Comparison of ENCODE assay signal across 25 cellular contexts in genomic region chr7:92624298-92624996, GRCh38. TPM values are rescaled to one million over a fixed set of nuclear protein-coding genes. Genes with fewer than 3 reads are reported as not detected.
DNase-seq lines count a peak whose midpoint lies in the region; ATAC-seq and TF ChIP-seq lines count a peak whose summit lies in the region.
"Had no signal": no experiment of that assay in that cellular context is flagged by ENCODE, and none has a peak within 500 bp of the region (broad histone marks: within the 10 kb centered on the region; RNA-seq: fewer than 3 reads in every experiment).

No MANE protein-coding gene starts in this region.

- H3K27ac ChIP-seq in cardiac muscle cell (peak overlapping the region; percentile 87), heart left ventricle (no peak overlapping the region)
- H3K27ac ChIP-seq: esophagus muscularis mucosa, gastroesophageal sphincter, lower lobe of right lung, transverse colon had no signal

- peaks cover 30% of the 10 kb centered on the region for H3K4me1 ChIP-seq in cardiac muscle cell (ENCODE audit: low read depth)
- H3K4me1 ChIP-seq in heart left ventricle: peaks cover 0 to 36% (median 8%) of the 10 kb centered on the region in 12 donors

- H3K36me3 Mint-ChIP-seq in activated naive CD8-positive, alpha-beta T cell treated with anti-CD3 and anti-CD28 coated beads, Interleukin-2, amount 50 U/mL, for 24 hours (ENCODE audit: low read depth): peaks cover 73% of the 10 kb centered on the region
- peaks cover 94% of the 10 kb centered on the region for H3K36me3 Mint-ChIP-seq in stimulated activated effector memory CD8-positive, alpha-beta T cell treated with anti-CD3 and anti-CD28 coated beads, Interleukin-12 subunit alpha, Interleukin-12 subunit beta, amount 100 ng/mL, for 72 hours
- H3K36me3 Mint-ChIP-seq: WTC11 had no signal

- H3K27ac Mint-ChIP-seq in activated naive CD8-positive, alpha-beta T cell treated with anti-CD3 and anti-CD28 coated beads, Interleukin-2, amount 50 U/mL, for 24 hours: peak overlapping the region; percentile 88
- peak overlapping the region; percentile 89 for H3K27ac Mint-ChIP-seq in stimulated activated effector memory CD8-positive, alpha-beta T cell treated with anti-CD3 and anti-CD28 coated beads, Interleukin-12 subunit alpha, Interleukin-12 subunit beta, amount 100 ng/mL, for 72 hours
- H3K27ac Mint-ChIP-seq: WTC11 had no signal

- no peaks in the 10 kb centered on the region for H3K36me3 ChIP-seq in cardiac muscle cell
- peaks cover 0 to 5% (median 0%) of the 10 kb centered on the region in 9 donors for H3K36me3 ChIP-seq in heart left ventricle
- H3K36me3 ChIP-seq: esophagus muscularis mucosa, gastroesophageal sphincter, lower lobe of right lung, transverse colon had no signal

- no peak for TF ChIP-seq CTCF in cardiac muscle cell (IDR thresholded peaks at IDR 0.05; ENCODE audit: low read depth, low read length)
- no peak for TF ChIP-seq CTCF in heart left ventricle (IDR thresholded peaks at IDR 0.05)
- TF ChIP-seq CTCF in omental fat pad (IDR thresholded peaks at IDR 0.05): no peak

- peaks cover 86% of the 10 kb centered on the region for H3K4me1 Mint-ChIP-seq in activated naive CD8-positive, alpha-beta T cell treated with anti-CD3 and anti-CD28 coated beads, Interleukin-2, amount 50 U/mL, for 24 hours
- H3K4me1 Mint-ChIP-seq in stimulated activated effector memory CD8-positive, alpha-beta T cell treated with anti-CD3 and anti-CD28 coated beads, Interleukin-12 subunit alpha, Interleukin-12 subunit beta, amount 100 ng/mL, for 72 hours: peaks cover 77% of the 10 kb centered on the region

- H3K4me3 Mint-ChIP-seq in activated naive CD8-positive, alpha-beta T cell treated with anti-CD3 and anti-CD28 coated beads, Interleukin-2, amount 50 U/mL, for 24 hours: no peak overlapping the region
- no peak overlapping the region for H3K4me3 Mint-ChIP-seq in stimulated activated effector memory CD8-positive, alpha-beta T cell treated with anti-CD3 and anti-CD28 coated beads, Interleukin-12 subunit alpha, Interleukin-12 subunit beta, amount 100 ng/mL, for 72 hours
- H3K4me3 Mint-ChIP-seq: WTC11 had no signal

- ATAC-seq in heart left ventricle: no peak
- ATAC-seq in SK-N-SH treated with all-trans-retinoic acid at 6 μM for 48 hours: no peak
- ATAC-seq in activated naive CD8-positive, alpha-beta T cell treated with anti-CD3 and anti-CD28 coated beads, Interleukin-2, amount 50 U/mL, for 24 hours: no peak
- ATAC-seq in stimulated activated effector memory CD8-positive, alpha-beta T cell treated with anti-CD3 and anti-CD28 coated beads, Interleukin-12 subunit alpha, Interleukin-12 subunit beta, amount 100 ng/mL, for 72 hours: no peak
- no peak for ATAC-seq in omental fat pad (ENCODE audit: low FRiP score)
- ATAC-seq: gastroesophageal sphincter, lower lobe of right lung, WTC11 had no signal

- no peak overlapping the region for H3K4me3 ChIP-seq in cardiac muscle cell
- no peak overlapping the region for H3K4me3 ChIP-seq in heart left ventricle
- H3K4me3 ChIP-seq: esophagus muscularis mucosa, gastroesophageal sphincter, lower lobe of right lung, SJSA1, transverse colon had no signal

- no peaks in the 10 kb centered on the region for H3K27me3 Mint-ChIP-seq in activated naive CD8-positive, alpha-beta T cell treated with anti-CD3 and anti-CD28 coated beads, Interleukin-2, amount 50 U/mL, for 24 hours

- DNase-seq in cardiac muscle cell (ENCODE audit: low read depth in 1 of 2, low spot score in 1 of 2) (no peak), heart left ventricle (no peak), omental fat pad (ENCODE audit: low spot score) (no peak), DMS114 treated with DMSO at 0.1 percent for 48 hours (lab: John Stamatoyannopoulos, UW; ENCODE audit: unreplicated experiment) (no peak), MV-4-11 (lab: John Stamatoyannopoulos, UW) (no peak)
- DNase-seq in activated naive CD8-positive, alpha-beta T cell treated with anti-CD3 and anti-CD28 coated beads, Interleukin-2, amount 50 U/mL, for 24 hours: no peak
- DNase-seq in stimulated activated effector memory CD8-positive, alpha-beta T cell treated with anti-CD3 and anti-CD28 coated beads, Interleukin-12 subunit alpha, Interleukin-12 subunit beta, amount 100 ng/mL, for 72 hours (ENCODE audit: low spot score in 2 of 2): no peak
- DNase-seq: DMS 273 treated with DMSO at 0.1 percent for 48 hours; effector CD4-positive, alpha-beta T cell; HCEC 1CT; kidney; lower lobe of right lung; MM.1S; NCI-H1436; NCI-H2107; small intestine; stimulated activated CD4-positive, alpha-beta T cell treated with anti-CD3 and anti-CD28 coated beads, Interleukin-2, amount 100 ng/mL, for 48 hours; stimulated activated naive CD4-positive, alpha-beta T cell treated with Interleukin-2 at 50 U/mL for 16 hours; T1000; transverse colon had no signal

- H3K9me3 Mint-ChIP-seq in activated naive CD8-positive, alpha-beta T cell treated with anti-CD3 and anti-CD28 coated beads, Interleukin-2, amount 50 U/mL, for 24 hours: peaks cover 13% of the 10 kb centered on the region
- peaks cover 3% of the 10 kb centered on the region for H3K9me3 Mint-ChIP-seq in stimulated activated effector memory CD8-positive, alpha-beta T cell treated with anti-CD3 and anti-CD28 coated beads, Interleukin-12 subunit alpha, Interleukin-12 subunit beta, amount 100 ng/mL, for 72 hours
- H3K9me3 Mint-ChIP-seq: WTC11 had no signal

- H3K27me3 ChIP-seq in cardiac muscle cell (no peaks in the 10 kb centered on the region), heart left ventricle (no peaks in the 10 kb centered on the region)
- H3K27me3 ChIP-seq: esophagus muscularis mucosa, gastroesophageal sphincter, SJSA1, transverse colon had no signal

- TF ChIP-seq POLR2A in heart left ventricle (IDR thresholded peaks at IDR 0.05): no peak

- H3K9me3 ChIP-seq in cardiac muscle cell (ENCODE audit: low read depth) (no peaks in the 10 kb centered on the region), heart left ventricle (peaks cover 0 to 5% (median 0%) of the 10 kb centered on the region in 12 donors)
- H3K9me3 ChIP-seq: esophagus muscularis mucosa, gastroesophageal sphincter, lower lobe of right lung, SJSA1, transverse colon had no signal

- intact Hi-C loops in heart left ventricle (cut with DNase I): loop anchor here (5.0 to 10.0 kb wide), 9 partner anchors 68 to 603 kb away; partner anchors contain the start of genes CDK6 (in 2 of the 10) and HEPACAM2 (in 1 of the 10)

- WGBS in heart left ventricle, 4 donors: 97 to 100% (median 99%) methylated on average over 2 of the region's 2 CpGs

TF ChIP-seq in SK-N-SH treated with all-trans-retinoic acid at 6 μM for 48 hours, 23 proteins besides CTCF, POLR2A, EP300 and RAD21:
- TF ChIP-seq ISL1 (CRISPR knock-in tag; IDR thresholded peaks at IDR 0.05) (0 out of 2 replicates have a peak, but pooled peaks have one; percentile 24), TOX (CRISPR knock-in tag; IDR thresholded peaks at IDR 0.05; ENCODE audit: borderline replicate concordance) (no peak)
- TF ChIP-seq, protein P1, sequence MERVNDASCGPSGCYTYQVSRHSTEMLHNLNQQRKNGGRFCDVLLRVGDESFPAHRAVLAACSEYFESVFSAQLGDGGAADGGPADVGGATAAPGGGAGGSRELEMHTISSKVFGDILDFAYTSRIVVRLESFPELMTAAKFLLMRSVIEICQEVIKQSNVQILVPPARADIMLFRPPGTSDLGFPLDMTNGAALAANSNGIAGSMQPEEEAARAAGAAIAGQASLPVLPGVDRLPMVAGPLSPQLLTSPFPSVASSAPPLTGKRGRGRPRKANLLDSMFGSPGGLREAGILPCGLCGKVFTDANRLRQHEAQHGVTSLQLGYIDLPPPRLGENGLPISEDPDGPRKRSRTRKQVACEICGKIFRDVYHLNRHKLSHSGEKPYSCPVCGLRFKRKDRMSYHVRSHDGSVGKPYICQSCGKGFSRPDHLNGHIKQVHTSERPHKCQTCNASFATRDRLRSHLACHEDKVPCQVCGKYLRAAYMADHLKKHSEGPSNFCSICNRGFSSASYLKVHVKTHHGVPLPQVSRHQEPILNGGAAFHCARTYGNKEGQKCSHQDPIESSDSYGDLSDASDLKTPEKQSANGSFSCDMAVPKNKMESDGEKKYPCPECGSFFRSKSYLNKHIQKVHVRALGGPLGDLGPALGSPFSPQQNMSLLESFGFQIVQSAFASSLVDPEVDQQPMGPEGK (CRISPR knock-in tag; IDR thresholded peaks at IDR 0.05; ENCODE audit: borderline replicate concordance): no peak

RNA-seq across cellular contexts. Expression of gene FAM133B, which starts 34.3 kb away (rescaled TPM):
- total RNA-seq in cardiac muscle cell (6.9 and 15.7 TPM in 2 replicates), heart left ventricle (10 to 100 TPM in 6 of 9 donors, 1 to 10 TPM in 3; 7.9 to 14.1 (median 11.0) TPM), omental fat pad (10 to 100 TPM; 16.6 to 36.7 (median 24.2) TPM)
- polyA plus RNA-seq in cardiac muscle cell (27.6 and 29.8 TPM in 2 replicates), heart left ventricle (10 to 100 TPM; 11.0 to 17.4 TPM)
